In genomic region chr3:26104856-26105255, GRCh38 we compare ENCODE assay signal across 18 cellular contexts.
DNase-seq lines count a peak whose midpoint lies in the region; ATAC-seq and TF ChIP-seq lines count a peak whose summit lies in the region.
"Had no signal": no experiment of that assay in that cellular context is flagged by ENCODE, and none has a peak within 500 bp of the region (broad histone marks: within the 10 kb centered on the region; RNA-seq: fewer than 3 reads in every experiment).

No MANE protein-coding gene starts in this region.

- H3K4me3 Mint-ChIP-seq in osteocyte (ENCODE audit: unreplicated experiment), result no peak overlapping the region
- H3K4me3 Mint-ChIP-seq in activated CD4-positive, alpha-beta memory T cell treated with anti-CD3 and anti-CD28 coated beads for 36 hours, result no peak overlapping the region
- H3K4me3 Mint-ChIP-seq: activated CD4-positive, alpha-beta T cell treated with anti-CD3 and anti-CD28 coated beads for 36 hours had no signal

- CTCF ChIA-PET in activated CD4-positive, alpha-beta memory T cell treated with anti-CD3 and anti-CD28 coated beads for 36 hours (lab: Charles Lee), result no interaction called here

- TF ChIP-seq CTCF in cardiac muscle cell (IDR thresholded peaks at IDR 0.05; ENCODE audit: low read depth, low read length) (no peak), osteocyte (IDR thresholded peaks at IDR 0.05) (no peak)

- POLR2A ChIA-PET in activated CD4-positive, alpha-beta memory T cell treated with anti-CD3 and anti-CD28 coated beads for 36 hours (lab: Charles Lee), result no interaction called here

- intact Hi-C loops in activated CD4-positive, alpha-beta memory T cell treated with anti-CD3 and anti-CD28 coated beads for 36 hours (cut with micrococcal nuclease), result no loop called here

- no peaks in the 10 kb centered on the region for H3K36me3 ChIP-seq in cardiac muscle cell
- H3K36me3 ChIP-seq: HAP-1 had no signal

- H3K36me3 Mint-ChIP-seq in osteocyte (ENCODE audit: unreplicated experiment), result no peaks in the 10 kb centered on the region
- no peaks in the 10 kb centered on the region for H3K36me3 Mint-ChIP-seq in activated CD4-positive, alpha-beta memory T cell treated with anti-CD3 and anti-CD28 coated beads for 36 hours

- no peaks in the 10 kb centered on the region for H3K9me3 ChIP-seq in cardiac muscle cell (ENCODE audit: low read depth)
- H3K9me3 ChIP-seq: Caco-2, HAP-1, SK-N-SH had no signal

- peak overlapping the region; percentile 19 for H3K27ac Mint-ChIP-seq in osteocyte (ENCODE audit: unreplicated experiment)
- H3K27ac Mint-ChIP-seq in activated CD4-positive, alpha-beta memory T cell treated with anti-CD3 and anti-CD28 coated beads for 36 hours, result no peak overlapping the region
- H3K27ac Mint-ChIP-seq: activated CD4-positive, alpha-beta T cell treated with anti-CD3 and anti-CD28 coated beads for 36 hours had no signal

- H3K27ac ChIP-seq in cardiac muscle cell, result peak overlapping the region; percentile 80

- H3K27me3 ChIP-seq in cardiac muscle cell, result no peaks in the 10 kb centered on the region

- DNase-seq in NAMALWA (ENCODE audit: low spot score) (peak; percentile 72), cardiac muscle cell (ENCODE audit: low read depth in 1 of 2, low spot score in 1 of 2) (peak in 1 of 2 donors; percentile 35), osteocyte (ENCODE audit: extremely low spot score, unreplicated experiment) (no peak), occipital lobe (lab: John Stamatoyannopoulos, UW) (no peak), NOMO-1 (lab: John Stamatoyannopoulos, UW; ENCODE audit: unreplicated experiment in 2 of 2) (no peak)
- DNase-seq in activated CD4-positive, alpha-beta memory T cell treated with anti-CD3 and anti-CD28 coated beads for 36 hours, result no peak
- DNase-seq: activated CD4-positive, alpha-beta T cell treated with anti-CD3 and anti-CD28 coated beads for 36 hours; activated CD8-positive, alpha-beta memory T cell treated with anti-CD3 and anti-CD28 coated beads, Interleukin-2, amount 50 U/mL, for 4 hours; activated naive CD4-positive, alpha-beta T cell; Caco-2; left colon; NCI-H2029; NCI-H510A treated with DMSO at 0.1 percent for 48 hours; SK-N-SH had no signal

- peaks cover 35% of the 10 kb centered on the region for H3K4me1 Mint-ChIP-seq in osteocyte (ENCODE audit: unreplicated experiment)
- no peaks in the 10 kb centered on the region for H3K4me1 Mint-ChIP-seq in activated CD4-positive, alpha-beta memory T cell treated with anti-CD3 and anti-CD28 coated beads for 36 hours (ENCODE audit: low read depth)
- H3K4me1 Mint-ChIP-seq: activated CD4-positive, alpha-beta T cell treated with anti-CD3 and anti-CD28 coated beads for 36 hours had no signal

- no peak overlapping the region for H3K4me3 ChIP-seq in cardiac muscle cell
- H3K4me3 ChIP-seq: HAP-1 had no signal

- ATAC-seq in GM19372 (IDR thresholded peaks at IDR 0.05; ENCODE audit: low read depth, unreplicated experiment) (peak; percentile 41), GM18498 (IDR thresholded peaks at IDR 0.05; ENCODE audit: unreplicated experiment) (no peak)
- ATAC-seq: activated CD4-positive, alpha-beta T cell treated with anti-CD3 and anti-CD28 coated beads for 36 hours; left colon; Panc1 had no signal

- peaks cover 15% of the 10 kb centered on the region for H3K9me3 Mint-ChIP-seq in osteocyte (ENCODE audit: unreplicated experiment)
- no peaks in the 10 kb centered on the region for H3K9me3 Mint-ChIP-seq in activated CD4-positive, alpha-beta memory T cell treated with anti-CD3 and anti-CD28 coated beads for 36 hours

- H3K27me3 Mint-ChIP-seq in osteocyte (ENCODE audit: unreplicated experiment), result no peaks in the 10 kb centered on the region
- H3K27me3 Mint-ChIP-seq in activated CD4-positive, alpha-beta memory T cell treated with anti-CD3 and anti-CD28 coated beads for 36 hours, result no peaks in the 10 kb centered on the region
- H3K27me3 Mint-ChIP-seq: activated CD4-positive, alpha-beta T cell treated with anti-CD3 and anti-CD28 coated beads for 36 hours had no signal

- peaks cover 29% of the 10 kb centered on the region for H3K4me1 ChIP-seq in cardiac muscle cell (ENCODE audit: low read depth)
- H3K4me1 ChIP-seq: Caco-2, HAP-1 had no signal
